Comparison of ENCODE assay signal across 16 cellular contexts in the genomic region with DNA sequence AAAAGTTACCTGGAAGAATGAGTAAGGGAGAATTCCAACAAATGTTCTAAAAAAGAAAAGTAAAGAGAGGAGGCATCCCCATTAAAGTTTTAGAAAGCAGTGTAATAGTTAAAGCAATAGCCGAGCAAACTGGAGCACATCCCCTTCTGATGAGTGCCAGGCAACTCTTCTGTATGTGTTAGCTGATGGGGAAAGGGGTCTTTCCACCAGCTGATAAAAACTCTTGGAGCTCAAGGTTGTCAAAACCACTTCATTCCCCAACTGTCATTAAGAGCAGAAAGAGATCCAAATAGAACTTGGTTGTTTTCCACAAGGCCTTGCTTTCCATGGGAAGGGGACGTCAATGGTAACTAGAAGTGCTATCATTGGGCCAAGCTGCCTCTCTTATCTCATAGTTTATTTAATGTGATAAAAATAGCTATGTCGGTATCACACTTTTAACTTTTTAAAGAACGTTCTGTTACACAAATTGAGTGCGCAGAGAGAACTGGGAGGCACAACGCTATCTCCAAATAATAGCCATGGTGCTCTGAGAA.
"Had no signal": no experiment of that assay in that cellular context is flagged by ENCODE, and none has a peak within 500 bp of the region (broad histone marks: within the 10 kb centered on the region; RNA-seq: fewer than 3 reads in every experiment).

No MANE protein-coding gene starts in this region.

- H3K27ac ChIP-seq: neutrophil, suprapubic skin, tibial artery, uterus had no signal

- ATAC-seq: esophagus mucosa; mucosa of descending colon; naive thymus-derived CD8-positive, alpha-beta T cell had no signal

- H3K27me3 ChIP-seq: heart left ventricle, tibial artery, upper lobe of left lung, uterus had no signal

- DNase-seq: cortex of kidney; effector memory CD4-positive, alpha-beta T cell; heart left ventricle; hippocampal formation; mucosa of descending colon; naive thymus-derived CD8-positive, alpha-beta T cell; posterior cingulate gyrus; small intestine; stimulated activated CD4-positive, alpha-beta T cell treated with anti-CD3 and anti-CD28 coated beads, Interleukin-2, amount 100 ng/mL, for 48 hours; stimulated activated naive CD4-positive, alpha-beta T cell treated with Interleukin-2 at 50 U/mL for 16 hours; tibial artery; upper lobe of left lung; uterus had no signal
